1 cellular context compared by ENCODE assay signal in the genomic region with DNA sequence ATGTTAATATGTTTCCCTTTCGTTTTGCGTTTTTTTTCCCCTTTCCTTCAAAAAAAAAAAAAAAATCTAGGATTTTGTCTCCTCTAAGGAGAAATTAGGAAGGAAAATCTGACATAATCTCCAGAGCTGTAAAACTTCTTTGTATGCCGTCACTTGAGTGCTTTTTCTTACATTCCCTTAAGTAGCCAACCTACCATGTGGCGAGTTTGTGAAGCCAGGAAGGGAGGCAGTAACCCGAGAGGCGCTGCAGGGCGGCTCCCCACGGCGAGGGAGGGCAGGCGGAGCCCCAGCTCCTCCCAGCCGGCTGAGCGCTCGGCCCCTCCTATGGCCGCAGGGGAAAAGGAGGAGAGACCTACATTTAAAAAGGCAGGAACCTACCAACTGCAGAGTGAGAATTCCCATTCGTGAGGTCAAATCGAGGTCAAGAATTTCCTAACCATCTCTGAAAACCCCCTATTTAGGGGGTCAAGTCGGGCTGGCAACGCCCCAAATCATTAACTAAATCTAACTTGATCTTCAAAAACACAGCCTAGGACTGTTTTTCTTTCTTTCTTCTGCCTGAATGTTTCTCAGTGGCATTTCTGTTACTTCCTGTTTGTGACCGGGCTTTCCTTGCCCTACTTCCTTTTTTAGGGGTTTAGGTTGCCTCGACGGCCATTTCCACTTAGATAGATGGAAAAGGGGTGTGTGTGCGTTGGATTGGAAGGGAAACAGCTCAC.
TF ChIP-seq lines count a peak whose summit lies in the region.

No MANE protein-coding gene starts in this region.

TF ChIP-seq in HEK293, 187 proteins besides CTCF, POLR2A, EP300 and RAD21 (continued from another document and continues in another):
- TF ChIP-seq, protein P1, sequence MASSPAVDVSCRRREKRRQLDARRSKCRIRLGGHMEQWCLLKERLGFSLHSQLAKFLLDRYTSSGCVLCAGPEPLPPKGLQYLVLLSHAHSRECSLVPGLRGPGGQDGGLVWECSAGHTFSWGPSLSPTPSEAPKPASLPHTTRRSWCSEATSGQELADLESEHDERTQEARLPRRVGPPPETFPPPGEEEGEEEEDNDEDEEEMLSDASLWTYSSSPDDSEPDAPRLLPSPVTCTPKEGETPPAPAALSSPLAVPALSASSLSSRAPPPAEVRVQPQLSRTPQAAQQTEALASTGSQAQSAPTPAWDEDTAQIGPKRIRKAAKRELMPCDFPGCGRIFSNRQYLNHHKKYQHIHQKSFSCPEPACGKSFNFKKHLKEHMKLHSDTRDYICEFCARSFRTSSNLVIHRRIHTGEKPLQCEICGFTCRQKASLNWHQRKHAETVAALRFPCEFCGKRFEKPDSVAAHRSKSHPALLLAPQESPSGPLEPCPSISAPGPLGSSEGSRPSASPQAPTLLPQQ (tag by site-specific recombination; IDR thresholded peaks at IDR 0.05), result no peak
- TF ChIP-seq, protein P2, sequence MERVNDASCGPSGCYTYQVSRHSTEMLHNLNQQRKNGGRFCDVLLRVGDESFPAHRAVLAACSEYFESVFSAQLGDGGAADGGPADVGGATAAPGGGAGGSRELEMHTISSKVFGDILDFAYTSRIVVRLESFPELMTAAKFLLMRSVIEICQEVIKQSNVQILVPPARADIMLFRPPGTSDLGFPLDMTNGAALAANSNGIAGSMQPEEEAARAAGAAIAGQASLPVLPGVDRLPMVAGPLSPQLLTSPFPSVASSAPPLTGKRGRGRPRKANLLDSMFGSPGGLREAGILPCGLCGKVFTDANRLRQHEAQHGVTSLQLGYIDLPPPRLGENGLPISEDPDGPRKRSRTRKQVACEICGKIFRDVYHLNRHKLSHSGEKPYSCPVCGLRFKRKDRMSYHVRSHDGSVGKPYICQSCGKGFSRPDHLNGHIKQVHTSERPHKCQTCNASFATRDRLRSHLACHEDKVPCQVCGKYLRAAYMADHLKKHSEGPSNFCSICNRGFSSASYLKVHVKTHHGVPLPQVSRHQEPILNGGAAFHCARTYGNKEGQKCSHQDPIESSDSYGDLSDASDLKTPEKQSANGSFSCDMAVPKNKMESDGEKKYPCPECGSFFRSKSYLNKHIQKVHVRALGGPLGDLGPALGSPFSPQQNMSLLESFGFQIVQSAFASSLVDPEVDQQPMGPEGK (tag by site-specific recombination; IDR thresholded peaks at IDR 0.05), result peak; percentile 83
- TF ChIP-seq, protein P3, sequence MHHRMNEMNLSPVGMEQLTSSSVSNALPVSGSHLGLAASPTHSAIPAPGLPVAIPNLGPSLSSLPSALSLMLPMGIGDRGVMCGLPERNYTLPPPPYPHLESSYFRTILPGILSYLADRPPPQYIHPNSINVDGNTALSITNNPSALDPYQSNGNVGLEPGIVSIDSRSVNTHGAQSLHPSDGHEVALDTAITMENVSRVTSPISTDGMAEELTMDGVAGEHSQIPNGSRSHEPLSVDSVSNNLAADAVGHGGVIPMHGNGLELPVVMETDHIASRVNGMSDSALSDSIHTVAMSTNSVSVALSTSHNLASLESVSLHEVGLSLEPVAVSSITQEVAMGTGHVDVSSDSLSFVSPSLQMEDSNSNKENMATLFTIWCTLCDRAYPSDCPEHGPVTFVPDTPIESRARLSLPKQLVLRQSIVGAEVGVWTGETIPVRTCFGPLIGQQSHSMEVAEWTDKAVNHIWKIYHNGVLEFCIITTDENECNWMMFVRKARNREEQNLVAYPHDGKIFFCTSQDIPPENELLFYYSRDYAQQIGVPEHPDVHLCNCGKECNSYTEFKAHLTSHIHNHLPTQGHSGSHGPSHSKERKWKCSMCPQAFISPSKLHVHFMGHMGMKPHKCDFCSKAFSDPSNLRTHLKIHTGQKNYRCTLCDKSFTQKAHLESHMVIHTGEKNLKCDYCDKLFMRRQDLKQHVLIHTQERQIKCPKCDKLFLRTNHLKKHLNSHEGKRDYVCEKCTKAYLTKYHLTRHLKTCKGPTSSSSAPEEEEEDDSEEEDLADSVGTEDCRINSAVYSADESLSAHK (tag by site-specific recombination; IDR thresholded peaks at IDR 0.05), result no peak
- TF ChIP-seq ZNF701 (tag by site-specific recombination; IDR thresholded peaks at IDR 0.05) (no peak), ZFP37 (tag by site-specific recombination; IDR thresholded peaks at IDR 0.05) (no peak), BCL11B (tag by site-specific recombination; IDR thresholded peaks at IDR 0.05; ENCODE audit: low read depth) (no peak), YY2 (tag by site-specific recombination; IDR thresholded peaks at IDR 0.05) (no peak), ZBTB21 (tag by site-specific recombination; IDR thresholded peaks at IDR 0.05) (peak; percentile 45), ZNF394 (tag by site-specific recombination; IDR thresholded peaks at IDR 0.05; ENCODE audit: borderline replicate concordance) (peak; percentile 29; the same call in 1 of the 2 replicates), ZNF548 (tag by site-specific recombination; IDR thresholded peaks at IDR 0.05) (no peak), ZNF561 (tag by site-specific recombination; IDR thresholded peaks at IDR 0.05; ENCODE audit: borderline replicate concordance) (peak; percentile 15; the same call in 1 of the 2 replicates), ZNF510 (tag by site-specific recombination; IDR thresholded peaks at IDR 0.05; ENCODE audit: insufficient replicate concordance) (no peak), ZNF600 (tag by site-specific recombination; IDR thresholded peaks at IDR 0.05) (no peak), ZNF555 (tag by site-specific recombination; conservative IDR thresholded peaks at IDR 0.05) (no peak), ZNF121 (tag by site-specific recombination; IDR thresholded peaks at IDR 0.05) (no peak), SETDB1 (IDR thresholded peaks at IDR 0.05; ENCODE audit: insufficient read length, low read length) (peak; percentile 51), ZNF366 (tag by site-specific recombination; conservative IDR thresholded peaks at IDR 0.05) (peak; percentile 54), ZNF324 (tag by site-specific recombination; IDR thresholded peaks at IDR 0.05) (0 out of 2 replicates have a peak, but pooled peaks have one; percentile 16), KLF10 (tag by site-specific recombination; IDR thresholded peaks at IDR 0.05) (peak; percentile 28; the same call in 1 of the 2 replicates), ZNF223 (tag by site-specific recombination; IDR thresholded peaks at IDR 0.05) (no peak), IKZF3 (tag by site-specific recombination; IDR thresholded peaks at IDR 0.05) (peak; percentile 73; the same call in 1 of the 2 replicates), BCL11A (tag by site-specific recombination; IDR thresholded peaks at IDR 0.05; ENCODE audit: low read depth) (0 out of 2 replicates have a peak, but pooled peaks have one; percentile 38), ZNF501 (tag by site-specific recombination; IDR thresholded peaks at IDR 0.05) (no peak), ZBTB17 (tag by site-specific recombination; IDR thresholded peaks at IDR 0.05) (peak; percentile 45), REPIN1 (tag by site-specific recombination; IDR thresholded peaks at IDR 0.05; ENCODE audit: low read depth) (no peak), ZNF23 (tag by site-specific recombination; IDR thresholded peaks at IDR 0.05; ENCODE audit: borderline replicate concordance) (no peak), OSR2 (tag by site-specific recombination; IDR thresholded peaks at IDR 0.05) (peak; percentile 52), KLF1 (tag by site-specific recombination; IDR thresholded peaks at IDR 0.05) (peak; percentile 95), ZNF184 (tag by site-specific recombination; IDR thresholded peaks at IDR 0.05) (0 out of 2 replicates have a peak, but pooled peaks have one; percentile 15), ZNF302 (tag by site-specific recombination; IDR thresholded peaks at IDR 0.05; ENCODE audit: low read depth) (no peak), ZNF76 (tag by site-specific recombination; IDR thresholded peaks at IDR 0.05; ENCODE audit: borderline replicate concordance, low read depth) (no peak), ZNF112 (tag by site-specific recombination; IDR thresholded peaks at IDR 0.05) (no peak), ZNF16 (tag by site-specific recombination; IDR thresholded peaks at IDR 0.05; ENCODE audit: low read depth) (no peak), TRIM28 (IDR thresholded peaks at IDR 0.05; ENCODE audit: borderline replicate concordance, low read length) (no peak), ZNF560 (tag by site-specific recombination; IDR thresholded peaks at IDR 0.05; ENCODE audit: borderline replicate concordance) (no peak), SP7 (tag by site-specific recombination; IDR thresholded peaks at IDR 0.05) (peak; percentile 93), ZNF155 (tag by site-specific recombination; IDR thresholded peaks at IDR 0.05) (no peak), ZSCAN30 (tag by site-specific recombination; IDR thresholded peaks at IDR 0.05) (0 out of 2 replicates have a peak, but pooled peaks have one; percentile 47), KLF7 (tag by site-specific recombination; IDR thresholded peaks at IDR 0.05; ENCODE audit: borderline replicate concordance) (peak; percentile 48; the same call in 1 of the 2 replicates), KLF8 (tag by site-specific recombination; IDR thresholded peaks at IDR 0.05) (0 out of 2 replicates have a peak, but pooled peaks have one; percentile 25), ZEB2 (tag by site-specific recombination; IDR thresholded peaks at IDR 0.05) (no peak), ZXDB (tag by site-specific recombination; IDR thresholded peaks at IDR 0.05) (peak; percentile 61; the same call in 1 of the 2 replicates), ZNF585B (tag by site-specific recombination; IDR thresholded peaks at IDR 0.05) (no peak), ZIC2 (tag by site-specific recombination; IDR thresholded peaks at IDR 0.05) (0 out of 2 replicates have a peak, but pooled peaks have one; percentile 33)
- TF ChIP-seq, protein P4, sequence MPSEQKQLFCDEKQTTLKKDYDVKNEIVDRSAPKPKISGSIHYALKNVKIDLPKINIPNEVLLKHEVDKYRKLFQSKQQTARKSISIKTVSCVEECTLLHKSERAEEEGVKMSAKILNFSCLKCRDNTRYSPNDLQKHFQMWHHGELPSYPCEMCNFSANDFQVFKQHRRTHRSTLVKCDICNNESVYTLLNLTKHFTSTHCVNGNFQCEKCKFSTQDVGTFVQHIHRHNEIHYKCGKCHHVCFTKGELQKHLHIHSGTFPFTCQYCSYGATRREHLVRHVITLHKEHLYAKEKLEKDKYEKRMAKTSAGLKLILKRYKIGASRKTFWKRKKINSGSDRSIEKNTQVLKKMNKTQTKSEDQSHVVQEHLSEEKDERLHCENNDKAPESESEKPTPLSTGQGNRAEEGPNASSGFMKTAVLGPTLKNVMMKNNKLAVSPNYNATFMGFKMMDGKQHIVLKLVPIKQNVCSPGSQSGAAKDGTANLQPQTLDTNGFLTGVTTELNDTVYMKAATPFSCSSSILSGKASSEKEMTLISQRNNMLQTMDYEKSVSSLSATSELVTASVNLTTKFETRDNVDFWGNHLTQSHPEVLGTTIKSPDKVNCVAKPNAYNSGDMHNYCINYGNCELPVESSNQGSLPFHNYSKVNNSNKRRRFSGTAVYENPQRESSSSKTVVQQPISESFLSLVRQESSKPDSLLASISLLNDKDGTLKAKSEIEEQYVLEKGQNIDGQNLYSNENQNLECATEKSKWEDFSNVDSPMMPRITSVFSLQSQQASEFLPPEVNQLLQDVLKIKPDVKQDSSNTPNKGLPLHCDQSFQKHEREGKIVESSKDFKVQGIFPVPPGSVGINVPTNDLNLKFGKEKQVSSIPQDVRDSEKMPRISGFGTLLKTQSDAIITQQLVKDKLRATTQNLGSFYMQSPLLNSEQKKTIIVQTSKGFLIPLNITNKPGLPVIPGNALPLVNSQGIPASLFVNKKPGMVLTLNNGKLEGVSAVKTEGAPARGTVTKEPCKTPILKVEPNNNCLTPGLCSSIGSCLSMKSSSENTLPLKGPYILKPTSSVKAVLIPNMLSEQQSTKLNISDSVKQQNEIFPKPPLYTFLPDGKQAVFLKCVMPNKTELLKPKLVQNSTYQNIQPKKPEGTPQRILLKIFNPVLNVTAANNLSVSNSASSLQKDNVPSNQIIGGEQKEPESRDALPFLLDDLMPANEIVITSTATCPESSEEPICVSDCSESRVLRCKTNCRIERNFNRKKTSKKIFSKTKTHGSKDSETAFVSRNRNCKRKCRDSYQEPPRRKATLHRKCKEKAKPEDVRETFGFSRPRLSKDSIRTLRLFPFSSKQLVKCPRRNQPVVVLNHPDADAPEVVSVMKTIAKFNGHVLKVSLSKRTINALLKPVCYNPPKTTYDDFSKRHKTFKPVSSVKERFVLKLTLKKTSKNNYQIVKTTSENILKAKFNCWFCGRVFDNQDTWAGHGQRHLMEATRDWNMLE (tag by site-specific recombination; conservative IDR thresholded peaks at IDR 0.05; ENCODE audit: low read depth), result peak; percentile 60
- TF ChIP-seq, protein P5, sequence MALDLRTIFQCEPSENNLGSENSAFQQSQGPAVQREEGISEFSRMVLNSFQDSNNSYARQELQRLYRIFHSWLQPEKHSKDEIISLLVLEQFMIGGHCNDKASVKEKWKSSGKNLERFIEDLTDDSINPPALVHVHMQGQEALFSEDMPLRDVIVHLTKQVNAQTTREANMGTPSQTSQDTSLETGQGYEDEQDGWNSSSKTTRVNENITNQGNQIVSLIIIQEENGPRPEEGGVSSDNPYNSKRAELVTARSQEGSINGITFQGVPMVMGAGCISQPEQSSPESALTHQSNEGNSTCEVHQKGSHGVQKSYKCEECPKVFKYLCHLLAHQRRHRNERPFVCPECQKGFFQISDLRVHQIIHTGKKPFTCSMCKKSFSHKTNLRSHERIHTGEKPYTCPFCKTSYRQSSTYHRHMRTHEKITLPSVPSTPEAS (tag by site-specific recombination; IDR thresholded peaks at IDR 0.05), result no peak
- TF ChIP-seq, protein P6, sequence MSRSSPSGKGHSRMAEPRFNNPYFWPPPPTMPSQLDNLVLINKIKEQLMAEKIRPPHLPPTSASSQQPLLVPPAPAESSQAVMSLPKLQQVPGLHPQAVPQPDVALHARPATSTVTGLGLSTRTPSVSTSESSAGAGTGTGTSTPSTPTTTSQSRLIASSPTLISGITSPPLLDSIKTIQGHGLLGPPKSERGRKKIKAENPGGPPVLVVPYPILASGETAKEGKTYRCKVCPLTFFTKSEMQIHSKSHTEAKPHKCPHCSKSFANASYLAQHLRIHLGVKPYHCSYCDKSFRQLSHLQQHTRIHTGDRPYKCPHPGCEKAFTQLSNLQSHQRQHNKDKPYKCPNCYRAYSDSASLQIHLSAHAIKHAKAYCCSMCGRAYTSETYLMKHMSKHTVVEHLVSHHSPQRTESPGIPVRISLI (tag by site-specific recombination; IDR thresholded peaks at IDR 0.05), result peak; percentile 84
- TF ChIP-seq, protein P7, sequence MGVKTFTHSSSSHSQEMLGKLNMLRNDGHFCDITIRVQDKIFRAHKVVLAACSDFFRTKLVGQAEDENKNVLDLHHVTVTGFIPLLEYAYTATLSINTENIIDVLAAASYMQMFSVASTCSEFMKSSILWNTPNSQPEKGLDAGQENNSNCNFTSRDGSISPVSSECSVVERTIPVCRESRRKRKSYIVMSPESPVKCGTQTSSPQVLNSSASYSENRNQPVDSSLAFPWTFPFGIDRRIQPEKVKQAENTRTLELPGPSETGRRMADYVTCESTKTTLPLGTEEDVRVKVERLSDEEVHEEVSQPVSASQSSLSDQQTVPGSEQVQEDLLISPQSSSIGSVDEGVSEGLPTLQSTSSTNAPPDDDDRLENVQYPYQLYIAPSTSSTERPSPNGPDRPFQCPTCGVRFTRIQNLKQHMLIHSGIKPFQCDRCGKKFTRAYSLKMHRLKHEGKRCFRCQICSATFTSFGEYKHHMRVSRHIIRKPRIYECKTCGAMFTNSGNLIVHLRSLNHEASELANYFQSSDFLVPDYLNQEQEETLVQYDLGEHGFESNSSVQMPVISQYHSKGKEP (tag by site-specific recombination; IDR thresholded peaks at IDR 0.05), result 0 out of 2 replicates have a peak, but pooled peaks have one; percentile 4
